Comparison of ENCODE assay signal across 16 cellular contexts in genomic region chr6:36357872-36358234, GRCh38. TPM values are rescaled to one million over a fixed set of nuclear protein-coding genes. Genes with fewer than 3 reads are reported as not detected.
A peak's percentile ranks its signal among the peaks of the same experiment; 100 is the strongest.
DNase-seq lines count a peak whose midpoint lies in the region; ATAC-seq and TF ChIP-seq lines count a peak whose summit lies in the region.
"Had no signal": no experiment of that assay in that cellular context is flagged by ENCODE, and none has a peak within 500 bp of the region (broad histone marks: within the 10 kb centered on the region; RNA-seq: fewer than 3 reads in every experiment).

No MANE protein-coding gene starts in this region.

- 86 to 92% methylated on average over 1 to 3 of the region's 3 CpGs for WGBS in endodermal cell (ENCODE audit: insufficient coverage in 1 of 2, insufficient read length in 1 of 2), 2 experiments

- H3K4me3 Mint-ChIP-seq in activated CD8-positive, alpha-beta memory T cell treated with anti-CD3 and anti-CD28 coated beads, Interleukin-2, amount 10 ng/mL, durations not matched to agents 7 days and 5 days = no peak overlapping the region
- no peak overlapping the region for H3K4me3 Mint-ChIP-seq in endodermal cell

- peaks cover 26% of the 10 kb centered on the region for H3K4me1 ChIP-seq in SJSA1 (replicated peaks)
- no peaks in the 10 kb centered on the region for H3K4me1 ChIP-seq in endodermal cell (ENCODE audit: control insufficient read depth, insufficient read depth, low read length)
- H3K4me1 ChIP-seq: vagina had no signal

- peaks cover 27% of the 10 kb centered on the region for H3K4me1 Mint-ChIP-seq in activated CD8-positive, alpha-beta memory T cell treated with anti-CD3 and anti-CD28 coated beads, Interleukin-2, amount 10 ng/mL, durations not matched to agents 7 days and 5 days
- H3K4me1 Mint-ChIP-seq in endodermal cell = no peaks in the 10 kb centered on the region

- peaks cover 6% of the 10 kb centered on the region for H3K36me3 Mint-ChIP-seq in activated CD8-positive, alpha-beta memory T cell treated with anti-CD3 and anti-CD28 coated beads, Interleukin-2, amount 10 ng/mL, durations not matched to agents 7 days and 5 days
- H3K36me3 Mint-ChIP-seq in endodermal cell (ENCODE audit: low read depth) = no peaks in the 10 kb centered on the region

- no peaks in the 10 kb centered on the region for H3K27me3 ChIP-seq in SJSA1 (replicated peaks)
- H3K27me3 ChIP-seq in layer of hippocampus (ENCODE audit: control insufficient read depth, insufficient read depth, low read length) = no peaks in the 10 kb centered on the region
- H3K27me3 ChIP-seq in endodermal cell (ENCODE audit: control insufficient read depth, insufficient read depth, low read length, poor library complexity, severe bottlenecking) = no peaks in the 10 kb centered on the region
- H3K27me3 ChIP-seq: adrenal gland, vagina had no signal

- H3K27ac Mint-ChIP-seq in activated CD8-positive, alpha-beta memory T cell treated with anti-CD3 and anti-CD28 coated beads, Interleukin-2, amount 10 ng/mL, durations not matched to agents 7 days and 5 days = no peak overlapping the region
- no peak overlapping the region for H3K27ac Mint-ChIP-seq in endodermal cell

- H3K36me3 ChIP-seq in SJSA1 = no peaks in the 10 kb centered on the region
- no peaks in the 10 kb centered on the region for H3K36me3 ChIP-seq in endodermal cell (ENCODE audit: control insufficient read depth, insufficient read depth, low read length)
- H3K36me3 ChIP-seq: adrenal gland, vagina had no signal

- DNase-seq in activated CD8-positive, alpha-beta memory T cell treated with anti-CD3 and anti-CD28 coated beads, Interleukin-2, amount 10 ng/mL, durations not matched to agents 7 days and 5 days = no peak
- no peak for DNase-seq in activated CD8-positive, alpha-beta memory T cell treated with anti-CD3 and anti-CD28 coated beads, Interleukin-2, amount 50 U/mL, for 4 hours
- no peak for DNase-seq in SJSA1 (ENCODE audit: low read depth in 1 of 2, low spot score in 2 of 2)
- peak in 2 of 49 donors; percentile 42 to 50 for DNase-seq in substantia nigra (lab: John Stamatoyannopoulos, UW)
- DNase-seq in endodermal cell = no peak
- DNase-seq in hypothalamus (lab: John Stamatoyannopoulos, UW) = no peak
- DNase-seq in HuH-7.5 (ENCODE audit: low spot score) = no peak
- DNase-seq: ACHN, foreskin fibroblast, NCI-H446 had no signal

- H3K27me3 Mint-ChIP-seq in activated CD8-positive, alpha-beta memory T cell treated with anti-CD3 and anti-CD28 coated beads, Interleukin-2, amount 10 ng/mL, durations not matched to agents 7 days and 5 days = peaks cover 22% of the 10 kb centered on the region
- no peaks in the 10 kb centered on the region for H3K27me3 Mint-ChIP-seq in endodermal cell (ENCODE audit: insufficient read depth)

- ATAC-seq in activated CD8-positive, alpha-beta memory T cell treated with anti-CD3 and anti-CD28 coated beads, Interleukin-2, amount 10 ng/mL, durations not matched to agents 7 days and 5 days = peak; percentile 28
- ATAC-seq: Panc1 had no signal

- CTCF ChIA-PET in activated CD8-positive, alpha-beta memory T cell treated with anti-CD3 and anti-CD28 coated beads, Interleukin-2, amount 10 ng/mL, durations not matched to agents 7 days and 5 days (lab: Charles Lee) = interaction anchor here (1.1 to 9.1 kb wide), 6 partner anchors 11 to 330 kb away, joined by 3 to 91 read pairs (median 27); partner anchors contain the start of genes BNIP5 and MAPK14

- H3K9ac ChIP-seq in endodermal cell (ENCODE audit: extremely low read depth, low read length, poor library complexity, severe bottlenecking) = no peak overlapping the region

- peak overlapping the region; percentile 60 for H3K27ac ChIP-seq in SJSA1
- H3K27ac ChIP-seq in layer of hippocampus (ENCODE audit: low read depth, low read length) = peak overlapping the region; percentile 90
- H3K27ac ChIP-seq in substantia nigra (ENCODE audit: low read depth, low read length, poor library complexity, severe bottlenecking) = peak overlapping the region; percentile 89
- no peak overlapping the region for H3K27ac ChIP-seq in endodermal cell (ENCODE audit: low read depth, low read length)
- H3K27ac ChIP-seq: vagina had no signal

- H3K4me3 ChIP-seq in SJSA1 = no peak overlapping the region
- no peak overlapping the region for H3K4me3 ChIP-seq in endodermal cell (ENCODE audit: low read length)
- H3K4me3 ChIP-seq: adrenal gland, vagina had no signal

- no peak for TF ChIP-seq CTCF in endodermal cell (conservative IDR thresholded peaks at IDR 0.05)

- peaks cover 5% of the 10 kb centered on the region for H3K9me3 Mint-ChIP-seq in activated CD8-positive, alpha-beta memory T cell treated with anti-CD3 and anti-CD28 coated beads, Interleukin-2, amount 10 ng/mL, durations not matched to agents 7 days and 5 days (ENCODE audit: low read depth)
- H3K9me3 Mint-ChIP-seq in endodermal cell = peaks cover 1% of the 10 kb centered on the region

- H3K9me3 ChIP-seq in SJSA1 (replicated peaks) (0 out of 2 replicates have a peak, but pooled peaks cover 3% of the 10 kb centered on the region), endodermal cell (ENCODE audit: control insufficient read depth, low read length) (peaks cover 4% of the 10 kb centered on the region)
- H3K9me3 ChIP-seq: adrenal gland, vagina had no signal

RNA-seq across cellular contexts. Expression of gene BNIP5, which starts 21.2 kb away (rescaled TPM):
- not detected for total RNA-seq in activated CD8-positive, alpha-beta memory T cell treated with anti-CD3 and anti-CD28 coated beads, Interleukin-2, amount 10 ng/mL, durations not matched to agents 7 days and 5 days
- not detected in 2 replicates for total RNA-seq in SJSA1 (2014; rRNA removed; shearing (Covaris generic))
- total RNA-seq in endodermal cell = not detected
- not detected for polyA plus RNA-seq in endodermal cell (2013, experiment 1 of 2)
- 0.08 TPM for polyA plus RNA-seq in endodermal cell (2013, experiment 2 of 2)
- total RNA-seq: adrenal gland; M059J; T-helper 2 cell treated with Interferon-gamma antibody and Interleukin-4, amounts not matched to agents 100 ng/mL and 5 ng/mL, for 36 hours; vagina had no signal

RNA-seq across cellular contexts. Expression of gene ETV7, which starts 29.6 kb away (rescaled TPM):
- 10 to 100 TPM in 1 of 2 experiments, 1 to 10 TPM in 1; 5.9 to 19.7 TPM for total RNA-seq in activated CD8-positive, alpha-beta memory T cell treated with anti-CD3 and anti-CD28 coated beads, Interleukin-2, amount 10 ng/mL, durations not matched to agents 7 days and 5 days
- 2.0 TPM in 1 of 2 replicates, not detected in the other for total RNA-seq in SJSA1 (2014; rRNA removed; shearing (Covaris generic))
- total RNA-seq in endodermal cell = under 1 TPM; 0.42 TPM
- 0.18 TPM for polyA plus RNA-seq in endodermal cell (2013, experiment 1 of 2)
- 0.41 TPM for polyA plus RNA-seq in endodermal cell (2013, experiment 2 of 2)
